ENCODE assay signal across 1 cellular context in the genomic region with DNA sequence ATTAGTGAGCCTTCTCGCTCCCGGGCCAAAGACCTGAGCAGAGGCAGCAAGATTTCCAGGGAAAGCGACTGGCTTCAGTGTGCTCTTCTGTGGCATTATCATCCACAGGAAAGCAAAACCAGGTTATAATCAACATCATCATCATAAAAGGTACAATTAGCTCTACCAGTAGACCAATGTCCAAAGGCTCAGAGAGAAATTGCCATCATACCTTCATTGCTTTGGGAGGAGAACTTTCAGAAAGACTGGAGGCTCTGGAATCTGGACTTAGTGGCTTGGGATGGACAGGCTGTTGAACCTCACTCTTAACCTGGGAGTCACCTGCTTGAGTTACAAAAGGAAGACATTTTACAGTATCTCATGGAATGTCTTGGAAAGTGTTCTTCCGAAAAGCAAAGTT.
TF ChIP-seq lines count a peak whose summit lies in the region.

No MANE protein-coding gene starts in this region.

TF ChIP-seq in HCT116, 20 proteins besides CTCF, POLR2A, EP300 and RAD21 (continued from another document):
- no peak for TF ChIP-seq YY1 (IDR thresholded peaks at IDR 0.05; ENCODE audit: extremely low read depth, insufficient replicate concordance, low read depth, low read length)
- TF ChIP-seq ZFX (IDR thresholded peaks at IDR 0.05) = no peak
- no peak for TF ChIP-seq ZNF274 (IDR thresholded peaks at IDR 0.05; ENCODE audit: low read depth, low read length)
- no peak for TF ChIP-seq EZH2 (IDR thresholded peaks at IDR 0.05)
- TF ChIP-seq, protein P1, sequence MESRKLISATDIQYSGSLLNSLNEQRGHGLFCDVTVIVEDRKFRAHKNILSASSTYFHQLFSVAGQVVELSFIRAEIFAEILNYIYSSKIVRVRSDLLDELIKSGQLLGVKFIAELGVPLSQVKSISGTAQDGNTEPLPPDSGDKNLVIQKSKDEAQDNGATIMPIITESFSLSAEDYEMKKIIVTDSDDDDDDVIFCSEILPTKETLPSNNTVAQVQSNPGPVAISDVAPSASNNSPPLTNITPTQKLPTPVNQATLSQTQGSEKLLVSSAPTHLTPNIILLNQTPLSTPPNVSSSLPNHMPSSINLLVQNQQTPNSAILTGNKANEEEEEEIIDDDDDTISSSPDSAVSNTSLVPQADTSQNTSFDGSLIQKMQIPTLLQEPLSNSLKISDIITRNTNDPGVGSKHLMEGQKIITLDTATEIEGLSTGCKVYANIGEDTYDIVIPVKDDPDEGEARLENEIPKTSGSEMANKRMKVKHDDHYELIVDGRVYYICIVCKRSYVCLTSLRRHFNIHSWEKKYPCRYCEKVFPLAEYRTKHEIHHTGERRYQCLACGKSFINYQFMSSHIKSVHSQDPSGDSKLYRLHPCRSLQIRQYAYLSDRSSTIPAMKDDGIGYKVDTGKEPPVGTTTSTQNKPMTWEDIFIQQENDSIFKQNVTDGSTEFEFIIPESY (IDR thresholded peaks at IDR 0.05; ENCODE audit: extremely low read depth, insufficient replicate concordance, low read length) = no peak
- no peak for TF ChIP-seq CBX3 (IDR thresholded peaks at IDR 0.05; ENCODE audit: low read depth)
- TF ChIP-seq EGR1 (IDR thresholded peaks at IDR 0.05; ENCODE audit: low read depth) = no peak
- TF ChIP-seq FOSL1 (IDR thresholded peaks at IDR 0.05; ENCODE audit: low read depth) = no peak
- TF ChIP-seq ELF1 (IDR thresholded peaks at IDR 0.05; ENCODE audit: borderline replicate concordance, low read depth) = no peak
- no peak for TF ChIP-seq EZH2phosphoT487 (IDR thresholded peaks at IDR 0.05; ENCODE audit: borderline replicate concordance)
- TF ChIP-seq TCF7L2 (IDR thresholded peaks at IDR 0.05; ENCODE audit: borderline replicate concordance, extremely low read depth, insufficient read depth, insufficient read length) = no peak
- TF ChIP-seq, protein P2, sequence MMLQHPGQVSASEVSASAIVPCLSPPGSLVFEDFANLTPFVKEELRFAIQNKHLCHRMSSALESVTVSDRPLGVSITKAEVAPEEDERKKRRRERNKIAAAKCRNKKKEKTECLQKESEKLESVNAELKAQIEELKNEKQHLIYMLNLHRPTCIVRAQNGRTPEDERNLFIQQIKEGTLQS (IDR thresholded peaks at IDR 0.05) = no peak
- TF ChIP-seq, protein P3, sequence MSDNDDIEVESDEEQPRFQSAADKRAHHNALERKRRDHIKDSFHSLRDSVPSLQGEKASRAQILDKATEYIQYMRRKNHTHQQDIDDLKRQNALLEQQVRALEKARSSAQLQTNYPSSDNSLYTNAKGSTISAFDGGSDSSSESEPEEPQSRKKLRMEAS (IDR thresholded peaks at IDR 0.05) = no peak
- no peak for TF ChIP-seq CEBPB (IDR thresholded peaks at IDR 0.05; ENCODE audit: low read depth)
- TF ChIP-seq JUND (IDR thresholded peaks at IDR 0.05) = no peak
- no peak for TF ChIP-seq SP1 (IDR thresholded peaks at IDR 0.05; ENCODE audit: low read depth)
